ENCODE assay signal across 15 cellular contexts in the genomic region with DNA sequence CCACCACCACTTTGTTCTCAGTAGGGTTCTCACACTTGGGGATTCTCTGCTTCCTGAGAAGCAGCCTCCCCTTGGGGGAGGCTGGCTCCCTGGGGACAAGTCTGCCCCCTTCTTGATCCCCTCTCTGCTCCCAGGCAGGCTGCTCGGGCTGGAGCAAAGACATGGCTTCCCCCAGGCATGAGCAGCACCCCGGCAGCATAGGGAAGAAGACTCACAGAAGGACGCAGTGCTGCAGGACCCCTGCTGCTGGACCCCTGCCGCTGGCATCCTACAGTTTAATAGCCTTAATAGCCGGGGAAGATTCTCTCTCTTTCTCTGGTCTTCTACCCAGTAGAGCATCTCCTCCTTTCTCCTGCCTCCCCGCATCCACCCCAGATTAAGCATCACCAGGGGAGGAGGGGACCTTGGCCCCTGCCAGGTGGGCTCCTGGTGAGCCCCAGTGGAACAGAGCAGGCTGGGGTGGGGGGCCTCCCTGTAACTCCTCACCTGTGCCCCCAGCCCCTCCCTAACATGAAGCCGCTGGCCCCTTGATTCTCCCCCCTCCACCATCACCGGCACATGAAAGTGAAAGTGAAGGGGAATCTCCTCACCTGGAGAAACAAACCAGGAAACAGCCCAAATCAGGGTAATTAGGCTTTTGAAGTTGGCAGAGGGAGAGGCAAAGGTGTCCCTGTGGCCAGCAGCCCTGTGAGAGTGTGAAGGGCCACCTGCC. TPM values are rescaled to one million over a fixed set of nuclear protein-coding genes. Genes with fewer than 3 reads are reported as not detected.
A peak's percentile ranks its signal among the peaks of the same experiment; 100 is the strongest.
DNase-seq lines count a peak whose midpoint lies in the region; ATAC-seq and TF ChIP-seq lines count a peak whose summit lies in the region.
"Had no signal": no experiment of that assay in that cellular context is flagged by ENCODE, and none has a peak within 500 bp of the region (broad histone marks: within the 10 kb centered on the region; RNA-seq: fewer than 3 reads in every experiment).

No MANE protein-coding gene starts in this region.

- peak; percentile 15 for DNase-seq in NCI-H2196 (lab: John Stamatoyannopoulos, UW; ENCODE audit: unreplicated experiment)
- DNase-seq in NCI-H2196 treated with DMSO at 0.1 percent for 48 hours (lab: John Stamatoyannopoulos, UW; ENCODE audit: unreplicated experiment): no peak
- peak; percentile 28 for DNase-seq in GM10248 (ENCODE audit: extremely low spot score)
- peak; percentile 34 for DNase-seq in activated CD8-positive, alpha-beta memory T cell treated with anti-CD3 and anti-CD28 coated beads, Interleukin-2, amount 10 ng/mL, durations not matched to agents 7 days and 5 days
- DNase-seq in neural progenitor cell (ENCODE audit: low spot score): no peak
- DNase-seq in mesothelial cell of epicardium (ENCODE audit: low spot score in 2 of 2, unreplicated experiment in 2 of 2): no peak
- DNase-seq: activated CD4-positive, alpha-beta T cell treated with anti-CD3 and anti-CD28 coated beads for 48 hours; amygdala; left ventricle myocardium superior; pancreas; SHP77 treated with DMSO at 0.1 percent for 48 hours had no signal

- no peak for ATAC-seq in activated CD8-positive, alpha-beta memory T cell treated with anti-CD3 and anti-CD28 coated beads, Interleukin-2, amount 10 ng/mL, durations not matched to agents 7 days and 5 days
- ATAC-seq in HG02840 (IDR thresholded peaks at IDR 0.05; ENCODE audit: low FRiP score, unreplicated experiment) (no peak), HG03442 (IDR thresholded peaks at IDR 0.05; ENCODE audit: unreplicated experiment) (no peak)
- ATAC-seq: gastrocnemius medialis, left ventricle myocardium superior, pancreas had no signal

- peaks cover 8% of the 10 kb centered on the region for H3K4me1 Mint-ChIP-seq in activated CD8-positive, alpha-beta memory T cell treated with anti-CD3 and anti-CD28 coated beads, Interleukin-2, amount 10 ng/mL, durations not matched to agents 7 days and 5 days
- H3K4me1 Mint-ChIP-seq in neural progenitor cell (peaks cover 54% of the 10 kb centered on the region), mesothelial cell of epicardium (peaks cover 11% of the 10 kb centered on the region)

- H3K36me3 ChIP-seq in neural progenitor cell: no peaks in the 10 kb centered on the region
- H3K36me3 ChIP-seq: gastrocnemius medialis, pancreas had no signal

- peaks cover 60% of the 10 kb centered on the region for H4K20me1 ChIP-seq in neural progenitor cell (ENCODE audit: low read depth)

- H3K27me3 ChIP-seq in neural progenitor cell: peaks cover 99% of the 10 kb centered on the region

- H3K27me3 Mint-ChIP-seq in activated CD8-positive, alpha-beta memory T cell treated with anti-CD3 and anti-CD28 coated beads, Interleukin-2, amount 10 ng/mL, durations not matched to agents 7 days and 5 days: peaks cover 61% of the 10 kb centered on the region
- peaks cover 43% of the 10 kb centered on the region for H3K27me3 Mint-ChIP-seq in neural progenitor cell (ENCODE audit: insufficient read depth, low read depth)
- H3K27me3 Mint-ChIP-seq in mesothelial cell of epicardium (ENCODE audit: low read depth): peaks cover 89% of the 10 kb centered on the region

- TF ChIP-seq CTCF in GM10248 (IDR thresholded peaks at IDR 0.05; ENCODE audit: control extremely low read depth, extremely low read depth, low read depth, missing control alignments): no peak
- no peak for TF ChIP-seq CTCF in neural progenitor cell (IDR thresholded peaks at IDR 0.05)
- no peak for TF ChIP-seq CTCF in mesothelial cell of epicardium (IDR thresholded peaks at IDR 0.05; ENCODE audit: unreplicated experiment)

- H3K4me2 ChIP-seq in neural progenitor cell: no peak overlapping the region

- no peak overlapping the region for H3K4me3 ChIP-seq in neural progenitor cell
- H3K4me3 ChIP-seq: gastrocnemius medialis, pancreas had no signal

- peaks cover 17% of the 10 kb centered on the region for H3K4me1 ChIP-seq in neural progenitor cell
- H3K4me1 ChIP-seq: gastrocnemius medialis, pancreas had no signal

- no peak overlapping the region for H3K27ac ChIP-seq in neural progenitor cell
- H3K27ac ChIP-seq: gastrocnemius medialis, pancreas had no signal

- no peak overlapping the region for H3K4me3 Mint-ChIP-seq in activated CD8-positive, alpha-beta memory T cell treated with anti-CD3 and anti-CD28 coated beads, Interleukin-2, amount 10 ng/mL, durations not matched to agents 7 days and 5 days
- H3K4me3 Mint-ChIP-seq in neural progenitor cell (peak overlapping the region; percentile 80), mesothelial cell of epicardium (no peak overlapping the region)

- no peaks in the 10 kb centered on the region for H3K9me3 ChIP-seq in neural progenitor cell (ENCODE audit: low read depth)
- H3K9me3 ChIP-seq: gastrocnemius medialis, pancreas had no signal

- H3K36me3 Mint-ChIP-seq in activated CD8-positive, alpha-beta memory T cell treated with anti-CD3 and anti-CD28 coated beads, Interleukin-2, amount 10 ng/mL, durations not matched to agents 7 days and 5 days: no peaks in the 10 kb centered on the region
- H3K36me3 Mint-ChIP-seq in neural progenitor cell (no peaks in the 10 kb centered on the region), mesothelial cell of epicardium (no peaks in the 10 kb centered on the region)

- no peaks in the 10 kb centered on the region for H3K9me3 Mint-ChIP-seq in activated CD8-positive, alpha-beta memory T cell treated with anti-CD3 and anti-CD28 coated beads, Interleukin-2, amount 10 ng/mL, durations not matched to agents 7 days and 5 days (ENCODE audit: low read depth)
- H3K9me3 Mint-ChIP-seq in neural progenitor cell (no peaks in the 10 kb centered on the region), mesothelial cell of epicardium (no peaks in the 10 kb centered on the region)

- H3K79me2 ChIP-seq in neural progenitor cell (ENCODE audit: low read depth): no peaks in the 10 kb centered on the region

- H2AFZ ChIP-seq in neural progenitor cell (replicated peaks): no peak overlapping the region

- CTCF ChIA-PET in GM10248 (lab: Yijun Ruan, JAX): interaction anchor here (1.1 kb wide), 1 partner anchor 9 kb away, joined by 3 read pairs; no protein-coding TSS in a partner anchor
- CTCF ChIA-PET in activated CD8-positive, alpha-beta memory T cell treated with anti-CD3 and anti-CD28 coated beads, Interleukin-2, amount 10 ng/mL, durations not matched to agents 7 days and 5 days (lab: Charles Lee): interaction anchor here (1.6 kb wide), 1 partner anchor 10 kb away, joined by 6 read pairs; no protein-coding TSS in a partner anchor

- peaks cover 4% of the 10 kb centered on the region for H3F3A ChIP-seq in neural progenitor cell (ENCODE audit: low read depth)

- no peak overlapping the region for H3K27ac Mint-ChIP-seq in activated CD8-positive, alpha-beta memory T cell treated with anti-CD3 and anti-CD28 coated beads, Interleukin-2, amount 10 ng/mL, durations not matched to agents 7 days and 5 days
- H3K27ac Mint-ChIP-seq in neural progenitor cell (no peak overlapping the region), mesothelial cell of epicardium (no peak overlapping the region)

- no peak overlapping the region for H3K9ac ChIP-seq in neural progenitor cell

- POLR2A ChIA-PET in GM10248 (lab: Yijun Ruan, JAX): no interaction called here

RNA-seq across cellular contexts. Expression of a gene that starts 2.5 kb away (rescaled TPM):
- total RNA-seq in activated CD8-positive, alpha-beta memory T cell treated with anti-CD3 and anti-CD28 coated beads, Interleukin-2, amount 10 ng/mL, durations not matched to agents 7 days and 5 days: not detected
- total RNA-seq in neural progenitor cell (ENCODE audit: low replicate concordance) (0.12 TPM in 1 of 2 replicates, not detected in the other), mesothelial cell of epicardium (0.09 to 0.16 TPM in 2 of 3 replicates, not detected in the other)
- total RNA-seq: dermis microvascular lymphatic vessel endothelial cell, gastrocnemius medialis, left ventricle myocardium superior, pancreas had no signal

Comparison
In these comparisons a context has a peak if more than half of its experiments do, and no peak if none do; other contexts are left out.
1. DNase-seq: peak in NCI-H2196 (single experiment), GM10248 (single experiment) and activated CD8-positive, alpha-beta memory T cell treated with anti-CD3 and anti-CD28 coated beads, Interleukin-2, amount 10 ng/mL, durations not matched to agents 7 days and 5 days (single experiment); none in NCI-H2196 treated with DMSO at 0.1 percent for 48 hours (single experiment), neural progenitor cell (single experiment) and mesothelial cell of epicardium (0 of 2).